Comparison of ENCODE assay signal across 23 cellular contexts in genomic region chr20:16261733-16262277, GRCh38.
"Had no signal": no experiment of that assay in that cellular context is flagged by ENCODE, and none has a peak within 500 bp of the region (broad histone marks: within the 10 kb centered on the region; RNA-seq: fewer than 3 reads in every experiment).

No MANE protein-coding gene starts in this region.

- H3K9me2 ChIP-seq: SK-N-SH had no signal

- H3K36me3 ChIP-seq: adrenal gland had no signal

- H3K27me3 ChIP-seq: adrenal gland had no signal

- H3K27me3 Mint-ChIP-seq: IgD-negative memory B cell had no signal

- H3K4me3 ChIP-seq: adrenal gland had no signal

- H3K4me3 Mint-ChIP-seq: activated CD8-positive, alpha-beta T cell treated with anti-CD3 and anti-CD28 coated beads, Interleukin-2, amount 10 ng/mL, durations not matched to agents 7 days and 5 days; activated naive CD8-positive, alpha-beta T cell treated with anti-CD3 and anti-CD28 coated beads, Interleukin-2, amount 10 ng/mL, durations not matched to agents 7 days and 5 days; IgD-negative memory B cell; T-helper 2 cell treated with Interferon-gamma antibody and Interleukin-4, amounts not matched to agents 5 μg/mL and 100 μg/mL, for 36 hours; WTC11 had no signal

- H3K36me3 Mint-ChIP-seq: activated naive CD8-positive, alpha-beta T cell treated with anti-CD3 and anti-CD28 coated beads, Interleukin-2, amount 10 ng/mL, durations not matched to agents 7 days and 5 days; IgD-negative memory B cell had no signal

- H3K9me3 ChIP-seq: adrenal gland, SK-N-SH had no signal

- H3K4me1 Mint-ChIP-seq: activated naive CD8-positive, alpha-beta T cell treated with anti-CD3 and anti-CD28 coated beads, Interleukin-2, amount 10 ng/mL, durations not matched to agents 7 days and 5 days; WTC11 had no signal

- H3K4me2 ChIP-seq: KMS-11, SK-N-SH had no signal

- H3K27ac ChIP-seq: adrenal gland, KMS-11 had no signal

- H3K27ac Mint-ChIP-seq: activated CD8-positive, alpha-beta T cell treated with anti-CD3 and anti-CD28 coated beads, Interleukin-2, amount 10 ng/mL, durations not matched to agents 7 days and 5 days; activated naive CD8-positive, alpha-beta T cell treated with anti-CD3 and anti-CD28 coated beads, Interleukin-2, amount 10 ng/mL, durations not matched to agents 7 days and 5 days; T-helper 2 cell treated with Interferon-gamma antibody and Interleukin-4, amounts not matched to agents 5 μg/mL and 100 μg/mL, for 36 hours; WTC11 had no signal

- DNase-seq: activated CD4-positive, alpha-beta T cell treated with anti-CD3 and anti-CD28 coated beads for 48 hours; activated CD4-positive, alpha-beta T cell treated with anti-CD3 and anti-CD28 coated beads, Interleukin-2, amount 50 U/mL, for 4 hours; activated CD4-positive, CD25-positive, alpha-beta regulatory T cell treated with anti-CD3 and anti-CD28 coated beads, Interleukin-2, amount 50 U/mL, for 72 hours; activated CD8-positive, alpha-beta memory T cell treated with anti-CD3 and anti-CD28 coated beads, Interleukin-2, amount 50 U/mL, for 48 hours; activated CD8-positive, alpha-beta T cell treated with anti-CD3 and anti-CD28 coated beads, Interleukin-2, amount 10 ng/mL, durations not matched to agents 7 days and 5 days; activated naive CD4-positive, alpha-beta T cell treated with anti-CD3 and anti-CD28 coated beads, Interleukin-2, amount 50 U/mL, for 16 hours; activated naive CD8-positive, alpha-beta T cell treated with anti-CD3 and anti-CD28 coated beads, Interleukin-2, amount 10 ng/mL, durations not matched to agents 7 days and 5 days; activated T-cell treated with anti-CD3 and anti-CD28 coated beads, Interleukin-2, amount 50 U/mL, for 1 hour; anterior cingulate cortex; cerebellar nuclear complex; NCI-H1092; NCI-H1417; NCI-H1930; NCI-H2227 treated with DMSO at 0.1 percent for 48 hours; NCI-H526; NCI-H82; RPMI8226; SK-N-SH had no signal
